Comparison of ENCODE assay signal across 20 cellular contexts in the genomic region with DNA sequence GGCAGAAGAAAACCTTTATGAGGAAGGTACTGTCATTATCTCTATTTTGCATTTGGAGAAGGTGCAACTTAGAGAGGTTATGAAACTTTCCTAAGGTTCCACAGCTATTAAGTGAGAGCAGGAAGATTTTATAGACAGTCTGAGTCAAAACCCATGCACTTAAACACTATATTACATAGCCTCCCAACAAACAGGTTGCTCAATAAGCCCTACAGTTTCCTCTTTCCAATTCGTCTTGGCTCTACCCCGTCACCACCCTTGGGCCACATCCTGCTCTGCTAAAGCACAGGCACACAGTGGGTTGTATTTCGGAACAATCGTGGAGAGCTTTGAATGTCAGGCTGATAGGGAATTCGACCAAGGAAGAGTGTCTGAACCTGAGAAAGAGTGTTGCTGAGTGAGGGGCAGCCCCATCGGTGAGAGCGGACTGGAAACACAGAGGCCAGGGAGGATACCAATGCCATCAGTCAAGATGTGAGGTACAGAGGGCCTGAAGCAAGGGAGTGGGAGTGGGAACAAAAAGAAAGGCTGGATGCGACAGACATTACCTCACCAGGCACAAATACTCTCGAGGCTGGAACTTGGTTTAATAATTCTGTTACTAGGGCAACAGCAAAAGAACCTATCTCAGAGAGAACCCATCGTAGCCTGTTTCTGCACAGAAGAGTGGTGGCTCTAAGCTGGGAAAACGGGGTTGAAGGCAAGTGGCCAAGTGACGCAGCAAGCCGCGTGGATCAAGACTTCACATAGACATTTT. TPM values are rescaled to one million over a fixed set of nuclear protein-coding genes. Genes with fewer than 3 reads are reported as not detected.
"Had no signal": no experiment of that assay in that cellular context is flagged by ENCODE, and none has a peak within 500 bp of the region (broad histone marks: within the 10 kb centered on the region; RNA-seq: fewer than 3 reads in every experiment).

No MANE protein-coding gene starts in this region.

- H3K36me3 Mint-ChIP-seq: WTC11 had no signal

- H3K9me3 Mint-ChIP-seq: activated CD4-positive, alpha-beta T cell treated with anti-CD3 and anti-CD28 coated beads, Interleukin-2, amount 10 ng/mL, durations not matched to agents 7 days and 5 days; activated naive CD4-positive, alpha-beta T cell treated with anti-CD3 and anti-CD28 coated beads for 36 hours; activated T-helper 17 cell treated with anti-CD3 and anti-CD28 coated beads, Interleukin-2, amount 50 U/mL, for 72 hours; neural crest cell; stimulated activated naive CD8-positive, alpha-beta T cell treated with anti-CD3 and anti-CD28 coated beads, Interleukin-15, Interleukin-2, amounts not matched to agents 100 ng/mL and 50 ng/mL, for 24 hours; WTC11 had no signal

- H3K27ac Mint-ChIP-seq: activated CD4-positive, alpha-beta T cell treated with anti-CD3 and anti-CD28 coated beads, Interleukin-2, amount 10 ng/mL, durations not matched to agents 7 days and 5 days; activated naive CD4-positive, alpha-beta T cell treated with anti-CD3 and anti-CD28 coated beads for 36 hours; activated T-helper 17 cell treated with anti-CD3 and anti-CD28 coated beads, Interleukin-2, amount 50 U/mL, for 72 hours; stimulated activated naive CD8-positive, alpha-beta T cell treated with anti-CD3 and anti-CD28 coated beads, Interleukin-15, Interleukin-2, amounts not matched to agents 100 ng/mL and 50 ng/mL, for 24 hours; WTC11 had no signal

- H3K27me3 ChIP-seq: ovary, sigmoid colon, testis had no signal

- H3K36me3 ChIP-seq: gastroesophageal sphincter, ovary, sigmoid colon had no signal

- H3K4me3 Mint-ChIP-seq: activated CD4-positive, alpha-beta T cell treated with anti-CD3 and anti-CD28 coated beads, Interleukin-2, amount 10 ng/mL, durations not matched to agents 7 days and 5 days; activated naive CD4-positive, alpha-beta T cell treated with anti-CD3 and anti-CD28 coated beads for 36 hours; activated T-helper 17 cell treated with anti-CD3 and anti-CD28 coated beads, Interleukin-2, amount 50 U/mL, for 72 hours; neural crest cell; stimulated activated naive CD8-positive, alpha-beta T cell treated with anti-CD3 and anti-CD28 coated beads, Interleukin-15, Interleukin-2, amounts not matched to agents 100 ng/mL and 50 ng/mL, for 24 hours; WTC11 had no signal

- H3K27ac ChIP-seq: coronary artery, gastroesophageal sphincter, ovary, sigmoid colon, testis had no signal

- H3K9me3 ChIP-seq: gastroesophageal sphincter, ovary, sigmoid colon, testis had no signal

- H3K4me3 ChIP-seq: coronary artery, gastroesophageal sphincter, ovary, sigmoid colon, testis had no signal

- H3K4me1 Mint-ChIP-seq: activated CD4-positive, alpha-beta T cell treated with anti-CD3 and anti-CD28 coated beads, Interleukin-2, amount 10 ng/mL, durations not matched to agents 7 days and 5 days; activated T-helper 17 cell treated with anti-CD3 and anti-CD28 coated beads, Interleukin-2, amount 50 U/mL, for 72 hours; WTC11 had no signal

- H3K4me1 ChIP-seq: gastroesophageal sphincter, sigmoid colon, testis had no signal

- DNase-seq: activated CD4-positive, alpha-beta T cell treated with anti-CD3 and anti-CD28 coated beads, Interleukin-2, amount 10 ng/mL, durations not matched to agents 7 days and 5 days; activated naive CD4-positive, alpha-beta T cell treated with anti-CD3 and anti-CD28 coated beads for 36 hours; activated T-cell treated with anti-CD3 and anti-CD28 coated beads for 4 hours; effector CD8-positive, alpha-beta T cell; kidney; mesendoderm; ovary; sigmoid colon; stimulated activated CD4-positive, alpha-beta T cell treated with anti-CD3 and anti-CD28 coated beads, Interleukin-2, amount 100 ng/mL, for 24 hours; testis had no signal

RNA-seq across cellular contexts. Expression of gene LRRC52, which starts 6.3 kb away (rescaled TPM):
- total RNA-seq: activated CD4-positive, alpha-beta T cell treated with anti-CD3 and anti-CD28 coated beads, Interleukin-2, amount 10 ng/mL, durations not matched to agents 7 days and 5 days; activated CD8-positive, alpha-beta memory T cell treated with anti-CD3 and anti-CD28 coated beads for 36 hours; activated naive CD4-positive, alpha-beta T cell treated with anti-CD3 and anti-CD28 coated beads for 36 hours; activated T-helper 17 cell treated with anti-CD3 and anti-CD28 coated beads, Interleukin-2, amount 50 U/mL, for 72 hours; cardiac septum; gastroesophageal sphincter; kidney; liver; neural crest cell; ovary; sigmoid colon; urinary bladder; WTC11 had no signal
- polyA plus RNA-seq: liver, ovary, sigmoid colon, urinary bladder had no signal
